In genomic region chr10:12606461-12606860, GRCh38 we compare ENCODE assay signal across 8 cellular contexts.
DNase-seq lines count a peak whose midpoint lies in the region; ATAC-seq and TF ChIP-seq lines count a peak whose summit lies in the region.
"Had no signal": no experiment of that assay in that cellular context is flagged by ENCODE, and none has a peak within 500 bp of the region (broad histone marks: within the 10 kb centered on the region; RNA-seq: fewer than 3 reads in every experiment).

No MANE protein-coding gene starts in this region.

- H3K9me3 Mint-ChIP-seq in activated naive CD8-positive, alpha-beta T cell treated with anti-CD3 and anti-CD28 coated beads, Interleukin-2, amount 10 ng/mL, durations not matched to agents 7 days and 5 days, result peaks cover 2% of the 10 kb centered on the region
- H3K9me3 Mint-ChIP-seq in natural killer cell treated with Interleukin-12 subunit alpha and Interleukin-12 subunit beta and Interleukin-15 and Interleukin-18, amount 100 ng/mL, for 72 hours, result no peaks in the 10 kb centered on the region
- H3K9me3 Mint-ChIP-seq in WTC11, result peaks cover 6% of the 10 kb centered on the region; the same call in 1 of the 2 replicates

- H3K4me1 Mint-ChIP-seq in activated naive CD8-positive, alpha-beta T cell treated with anti-CD3 and anti-CD28 coated beads, Interleukin-2, amount 10 ng/mL, durations not matched to agents 7 days and 5 days, result peaks cover 17% of the 10 kb centered on the region
- H3K4me1 Mint-ChIP-seq in natural killer cell treated with Interleukin-12 subunit alpha and Interleukin-12 subunit beta and Interleukin-15 and Interleukin-18, amount 100 ng/mL, for 72 hours (ENCODE audit: low read depth in 2 of 2), result peaks cover 14 to 18% of the 10 kb centered on the region in 2 donors
- H3K4me1 Mint-ChIP-seq in WTC11, result peaks cover 8% of the 10 kb centered on the region

- H3K79me2 ChIP-seq in hepatocyte, result no peaks in the 10 kb centered on the region

- CTCF ChIA-PET in WTC11 (lab: Charles Lee) (no interaction called here), HEK293T (lab: Yijun Ruan, JAX) (no interaction called here)

- H3K36me3 Mint-ChIP-seq in activated naive CD8-positive, alpha-beta T cell treated with anti-CD3 and anti-CD28 coated beads, Interleukin-2, amount 10 ng/mL, durations not matched to agents 7 days and 5 days, result no peaks in the 10 kb centered on the region
- no peaks in the 10 kb centered on the region for H3K36me3 Mint-ChIP-seq in natural killer cell treated with Interleukin-12 subunit alpha and Interleukin-12 subunit beta and Interleukin-15 and Interleukin-18, amount 100 ng/mL, for 72 hours
- no peaks in the 10 kb centered on the region for H3K36me3 Mint-ChIP-seq in WTC11

- POLR2A ChIA-PET in activated naive CD8-positive, alpha-beta T cell treated with anti-CD3 and anti-CD28 coated beads, Interleukin-2, amount 10 ng/mL, durations not matched to agents 7 days and 5 days (lab: Charles Lee), result interaction anchor here (0.6 to 1.5 kb wide), 3 partner anchors 11 to 144 kb away, joined by 3 to 7 read pairs (median 5); no protein-coding TSS in a partner anchor
- POLR2A ChIA-PET in WTC11 (lab: Charles Lee), result no interaction called here
- POLR2A ChIA-PET in HEK293T (lab: Yijun Ruan, JAX), result no interaction called here

- ATAC-seq in activated naive CD8-positive, alpha-beta T cell treated with anti-CD3 and anti-CD28 coated beads, Interleukin-2, amount 10 ng/mL, durations not matched to agents 7 days and 5 days (ENCODE audit: low read depth), result no peak
- no peak for ATAC-seq in natural killer cell treated with Interleukin-12 subunit alpha and Interleukin-12 subunit beta and Interleukin-15 and Interleukin-18, amount 100 ng/mL, for 72 hours
- no peak for ATAC-seq in WTC11

- no peak overlapping the region for H2AFZ ChIP-seq in hepatocyte

- H3K4me3 ChIP-seq in hepatocyte, result no peak overlapping the region

- H3K27ac Mint-ChIP-seq in activated naive CD8-positive, alpha-beta T cell treated with anti-CD3 and anti-CD28 coated beads, Interleukin-2, amount 10 ng/mL, durations not matched to agents 7 days and 5 days, result peak overlapping the region; percentile 95
- peak overlapping the region; percentile 49 to 84 for H3K27ac Mint-ChIP-seq in natural killer cell treated with Interleukin-12 subunit alpha and Interleukin-12 subunit beta and Interleukin-15 and Interleukin-18, amount 100 ng/mL, for 72 hours
- H3K27ac Mint-ChIP-seq in WTC11, result no peak overlapping the region; the same call in 1 of the 2 replicates

- 91% methylated on average over 12 of the region's 12 CpGs for WGBS in hepatocyte (ENCODE audit: low lambda C conversion rate, missing lambda C conversion rate)

- H3K27ac ChIP-seq in KOPT-K1 (ENCODE audit: low read depth, low read length, poor library complexity, severe bottlenecking), result peak overlapping the region; percentile 99
- H3K27ac ChIP-seq in hepatocyte, result no peak overlapping the region

- no peaks in the 10 kb centered on the region for H3K9me2 ChIP-seq in hepatocyte (replicated peaks; ENCODE audit: insufficient read depth)

- no peak for TF ChIP-seq CTCF in WTC11 (IDR thresholded peaks at IDR 0.05)
- no peak for TF ChIP-seq CTCF in hepatocyte (IDR thresholded peaks at IDR 0.05; ENCODE audit: poor library complexity)

- peak overlapping the region; percentile 84 for H3K4me3 Mint-ChIP-seq in activated naive CD8-positive, alpha-beta T cell treated with anti-CD3 and anti-CD28 coated beads, Interleukin-2, amount 10 ng/mL, durations not matched to agents 7 days and 5 days
- peak overlapping the region; percentile 51 for H3K4me3 Mint-ChIP-seq in natural killer cell treated with Interleukin-12 subunit alpha and Interleukin-12 subunit beta and Interleukin-15 and Interleukin-18, amount 100 ng/mL, for 72 hours
- no peak overlapping the region for H3K4me3 Mint-ChIP-seq in WTC11

- H3K9me3 ChIP-seq in KOPT-K1 (ENCODE audit: insufficient read depth, low read length, poor library complexity, severe bottlenecking) (no peaks in the 10 kb centered on the region), hepatocyte (ENCODE audit: low read depth) (no peaks in the 10 kb centered on the region)

- no peaks in the 10 kb centered on the region for H3K27me3 ChIP-seq in hepatocyte

- H3K4me1 ChIP-seq in hepatocyte (ENCODE audit: insufficient read depth), result peaks cover 16% of the 10 kb centered on the region

- H3K36me3 ChIP-seq in KOPT-K1 (ENCODE audit: insufficient read depth, low read length) (no peaks in the 10 kb centered on the region), hepatocyte (replicated peaks; ENCODE audit: insufficient read depth, low read depth) (no peaks in the 10 kb centered on the region)

- peak; percentile 58 for DNase-seq in DMS79 (lab: John Stamatoyannopoulos, UW)
- DNase-seq in activated naive CD8-positive, alpha-beta T cell treated with anti-CD3 and anti-CD28 coated beads, Interleukin-2, amount 10 ng/mL, durations not matched to agents 7 days and 5 days, result no peak
- DNase-seq in natural killer cell treated with Interleukin-12 subunit alpha and Interleukin-12 subunit beta and Interleukin-15 and Interleukin-18, amount 100 ng/mL, for 72 hours (ENCODE audit: low spot score), result no peak
- DNase-seq in WTC11 (ENCODE audit: low spot score), result no peak
- no peak for DNase-seq in HEK293T (ENCODE audit: extremely low spot score)
- no peak for DNase-seq in hepatocyte (ENCODE audit: low spot score)
- DNase-seq: T1000 had no signal

- no peak overlapping the region for H3K4me2 ChIP-seq in hepatocyte

- no peaks in the 10 kb centered on the region for H4K20me1 ChIP-seq in hepatocyte (ENCODE audit: insufficient read depth, poor library complexity, severe bottlenecking)

- H3K27me3 Mint-ChIP-seq in activated naive CD8-positive, alpha-beta T cell treated with anti-CD3 and anti-CD28 coated beads, Interleukin-2, amount 10 ng/mL, durations not matched to agents 7 days and 5 days, result no peaks in the 10 kb centered on the region
- no peaks in the 10 kb centered on the region for H3K27me3 Mint-ChIP-seq in natural killer cell treated with Interleukin-12 subunit alpha and Interleukin-12 subunit beta and Interleukin-15 and Interleukin-18, amount 100 ng/mL, for 72 hours
- H3K27me3 Mint-ChIP-seq in WTC11 (ENCODE audit: low read depth), result no peaks in the 10 kb centered on the region

TF ChIP-seq in WTC11, 78 proteins besides CTCF, POLR2A, EP300 and RAD21 (continues in another document):
- TF ChIP-seq IRF2 (CRISPR knock-in tag; IDR thresholded peaks at IDR 0.05; ENCODE audit: borderline replicate concordance, low read depth), result no peak
- TF ChIP-seq, protein P1, sequence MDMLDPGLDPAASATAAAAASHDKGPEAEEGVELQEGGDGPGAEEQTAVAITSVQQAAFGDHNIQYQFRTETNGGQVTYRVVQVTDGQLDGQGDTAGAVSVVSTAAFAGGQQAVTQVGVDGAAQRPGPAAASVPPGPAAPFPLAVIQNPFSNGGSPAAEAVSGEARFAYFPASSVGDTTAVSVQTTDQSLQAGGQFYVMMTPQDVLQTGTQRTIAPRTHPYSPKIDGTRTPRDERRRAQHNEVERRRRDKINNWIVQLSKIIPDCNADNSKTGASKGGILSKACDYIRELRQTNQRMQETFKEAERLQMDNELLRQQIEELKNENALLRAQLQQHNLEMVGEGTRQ (CRISPR knock-in tag; IDR thresholded peaks at IDR 0.05), result no peak
- TF ChIP-seq, protein P2, sequence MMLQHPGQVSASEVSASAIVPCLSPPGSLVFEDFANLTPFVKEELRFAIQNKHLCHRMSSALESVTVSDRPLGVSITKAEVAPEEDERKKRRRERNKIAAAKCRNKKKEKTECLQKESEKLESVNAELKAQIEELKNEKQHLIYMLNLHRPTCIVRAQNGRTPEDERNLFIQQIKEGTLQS (CRISPR knock-in tag; conservative IDR thresholded peaks at IDR 0.05), result no peak
- no peak for TF ChIP-seq ZBTB21 (CRISPR knock-in tag; IDR thresholded peaks at IDR 0.05; ENCODE audit: borderline replicate concordance)
- TF ChIP-seq OVOL2 (CRISPR knock-in tag; IDR thresholded peaks at IDR 0.05; ENCODE audit: borderline replicate concordance), result no peak

TF ChIP-seq in HEK293T, 16 proteins besides CTCF, POLR2A, EP300 and RAD21:
- TF ChIP-seq FOXM1 (IDR thresholded peaks at IDR 0.05; ENCODE audit: borderline replicate concordance) (no peak), HDGF (IDR thresholded peaks at IDR 0.05; ENCODE audit: borderline replicate concordance) (no peak), LEF1 (IDR thresholded peaks at IDR 0.05; ENCODE audit: borderline replicate concordance) (no peak), ZNF384 (IDR thresholded peaks at IDR 0.05) (no peak), ELF4 (IDR thresholded peaks at IDR 0.05) (no peak), SUZ12 (IDR thresholded peaks at IDR 0.05) (no peak), L3MBTL2 (conservative IDR thresholded peaks at IDR 0.05) (no peak), FOXK2 (IDR thresholded peaks at IDR 0.05) (no peak), NFRKB (IDR thresholded peaks at IDR 0.05) (no peak), SP1 (IDR thresholded peaks at IDR 0.05) (no peak), CTBP1 (IDR thresholded peaks at IDR 0.05; ENCODE audit: borderline replicate concordance) (no peak)
